In the genomic region with DNA sequence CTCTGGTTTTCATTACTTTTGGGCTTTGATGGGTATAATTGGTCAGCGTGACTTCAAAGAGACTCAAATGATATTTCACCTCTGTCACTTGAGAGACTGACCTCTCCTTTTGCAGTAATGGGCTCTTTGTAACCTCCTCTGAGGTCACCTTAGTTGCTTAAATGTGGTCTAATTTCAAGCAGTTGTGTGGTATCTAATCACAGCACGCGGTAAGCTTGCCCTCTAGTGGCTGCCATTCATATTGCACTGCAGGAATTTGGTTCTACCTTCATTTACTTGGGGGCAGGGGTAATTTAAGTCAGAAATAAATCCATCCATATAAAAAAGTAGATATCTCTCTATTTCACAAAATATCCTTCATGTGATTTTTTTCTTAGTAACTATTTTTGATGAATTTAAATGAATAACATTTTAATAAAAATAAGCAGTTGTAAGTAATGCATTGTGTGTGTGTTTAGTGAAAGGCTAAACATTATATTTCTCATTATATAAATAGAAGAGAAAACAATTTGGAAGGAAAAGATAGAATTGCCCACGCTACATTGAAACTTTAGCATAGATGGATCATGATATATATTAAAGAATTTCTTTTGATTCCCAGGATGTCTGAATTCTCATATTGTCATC, we compare ENCODE assay signal across 7 cellular contexts. TPM values are rescaled to one million over a fixed set of nuclear protein-coding genes. Genes with fewer than 3 reads are reported as not detected.
DNase-seq lines count a peak whose midpoint lies in the region; ATAC-seq lines count a peak whose summit lies in the region.

No MANE protein-coding gene starts in this region.

- H3K27ac Mint-ChIP-seq in activated naive CD8-positive, alpha-beta T cell treated with anti-CD3 and anti-CD28 coated beads, Interleukin-2, amount 50 U/mL, for 24 hours: no peak overlapping the region

- ATAC-seq in GM19455 (IDR thresholded peaks at IDR 0.05; ENCODE audit: unreplicated experiment) (peak; percentile 89), HG03442 (IDR thresholded peaks at IDR 0.05; ENCODE audit: unreplicated experiment) (peak; percentile 92), left ventricle myocardium superior (peak; percentile 61)
- no peak for ATAC-seq in activated naive CD8-positive, alpha-beta T cell treated with anti-CD3 and anti-CD28 coated beads, Interleukin-2, amount 50 U/mL, for 24 hours

- no peaks in the 10 kb centered on the region for H3K9me3 Mint-ChIP-seq in activated naive CD8-positive, alpha-beta T cell treated with anti-CD3 and anti-CD28 coated beads, Interleukin-2, amount 50 U/mL, for 24 hours

- peaks cover 2% of the 10 kb centered on the region for H3K4me1 Mint-ChIP-seq in activated naive CD8-positive, alpha-beta T cell treated with anti-CD3 and anti-CD28 coated beads, Interleukin-2, amount 50 U/mL, for 24 hours

- no peaks in the 10 kb centered on the region for H3K36me3 Mint-ChIP-seq in activated naive CD8-positive, alpha-beta T cell treated with anti-CD3 and anti-CD28 coated beads, Interleukin-2, amount 50 U/mL, for 24 hours (ENCODE audit: low read depth)

- H3K27me3 Mint-ChIP-seq in activated naive CD8-positive, alpha-beta T cell treated with anti-CD3 and anti-CD28 coated beads, Interleukin-2, amount 50 U/mL, for 24 hours: peaks cover 3% of the 10 kb centered on the region

- DNase-seq in ELF-1 (ENCODE audit: low read depth, low spot score) (peak; percentile 69), NOMO-1 treated with DMSO at 0.1 percent for 48 hours (lab: John Stamatoyannopoulos, UW; ENCODE audit: unreplicated experiment) (peak; percentile 55), left ventricle myocardium superior (no peak), renal cortical epithelial cell (ENCODE audit: low read depth) (peak; percentile 62)
- DNase-seq in activated naive CD8-positive, alpha-beta T cell treated with anti-CD3 and anti-CD28 coated beads, Interleukin-2, amount 50 U/mL, for 24 hours: peak; percentile 23

- intact Hi-C loops in left ventricle myocardium superior (cut with micrococcal nuclease): no loop called here

- no peak overlapping the region for H3K4me3 Mint-ChIP-seq in activated naive CD8-positive, alpha-beta T cell treated with anti-CD3 and anti-CD28 coated beads, Interleukin-2, amount 50 U/mL, for 24 hours

RNA-seq across cellular contexts. Expression of a gene that starts 55.0 kb away (rescaled TPM):
- not detected for total RNA-seq in left ventricle myocardium superior
- not detected in 2 replicates for total RNA-seq in renal cortical epithelial cell
